1 cellular context compared by ENCODE assay signal in the genomic region with DNA sequence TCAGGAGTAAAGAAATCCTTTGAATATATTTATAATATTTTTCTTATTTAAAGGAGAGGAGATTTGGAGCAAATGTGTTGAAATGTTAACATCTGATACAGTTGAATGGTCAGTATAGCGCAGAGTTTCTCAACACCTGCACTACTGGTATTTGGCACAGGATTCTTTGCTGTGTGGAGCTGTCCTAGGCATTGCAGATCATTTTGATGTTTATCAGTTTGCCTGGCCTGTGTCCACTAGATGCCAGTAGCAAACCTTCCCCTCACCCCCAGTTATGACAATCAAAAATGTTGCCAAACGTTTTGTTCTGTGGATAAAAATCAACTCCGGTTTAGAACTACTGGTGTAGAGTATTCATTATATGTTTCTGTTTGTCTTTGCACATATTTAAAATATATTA.
TF ChIP-seq lines count a peak whose summit lies in the region.

No MANE protein-coding gene starts in this region.

TF ChIP-seq in H1, 55 proteins besides CTCF, POLR2A, EP300 and RAD21:
- TF ChIP-seq CBX8 (IDR thresholded peaks at IDR 0.05; ENCODE audit: borderline replicate concordance, low read depth, low read length) (no peak), RXRA (IDR thresholded peaks at IDR 0.05; ENCODE audit: insufficient read depth, low read depth, low read length) (no peak), JUND (IDR thresholded peaks at IDR 0.05; ENCODE audit: low read length) (no peak), PHF8 (conservative IDR thresholded peaks at IDR 0.05; ENCODE audit: low read depth, low read length) (no peak), BCL11A (IDR thresholded peaks at IDR 0.05; ENCODE audit: low read depth in 2 of 2, low read length in 2 of 2) (no peak), SRF (IDR thresholded peaks at IDR 0.05; ENCODE audit: low read depth, low read length) (no peak), BRCA1 (IDR thresholded peaks at IDR 0.05; ENCODE audit: low read depth, low read length) (no peak), KDM1A (IDR thresholded peaks at IDR 0.05; ENCODE audit: borderline replicate concordance, low read length) (no peak), SAP30 (IDR thresholded peaks at IDR 0.05; ENCODE audit: insufficient read depth, insufficient replicate concordance, low read length) (no peak), FOSL1 (IDR thresholded peaks at IDR 0.05; ENCODE audit: insufficient read depth, low read depth, low read length) (no peak), NANOG (IDR thresholded peaks at IDR 0.05; ENCODE audit: insufficient read depth, low read depth, low read length, poor library complexity, severe bottlenecking) (no peak), CTBP2 (IDR thresholded peaks at IDR 0.05; ENCODE audit: borderline replicate concordance, insufficient read depth, insufficient read length, low read length) (no peak), NRF1 (IDR thresholded peaks at IDR 0.05; ENCODE audit: low read depth, low read length) (no peak), KDM4A (IDR thresholded peaks at IDR 0.05; ENCODE audit: low read depth, low read length, severe bottlenecking) (no peak)
- TF ChIP-seq, protein P1, sequence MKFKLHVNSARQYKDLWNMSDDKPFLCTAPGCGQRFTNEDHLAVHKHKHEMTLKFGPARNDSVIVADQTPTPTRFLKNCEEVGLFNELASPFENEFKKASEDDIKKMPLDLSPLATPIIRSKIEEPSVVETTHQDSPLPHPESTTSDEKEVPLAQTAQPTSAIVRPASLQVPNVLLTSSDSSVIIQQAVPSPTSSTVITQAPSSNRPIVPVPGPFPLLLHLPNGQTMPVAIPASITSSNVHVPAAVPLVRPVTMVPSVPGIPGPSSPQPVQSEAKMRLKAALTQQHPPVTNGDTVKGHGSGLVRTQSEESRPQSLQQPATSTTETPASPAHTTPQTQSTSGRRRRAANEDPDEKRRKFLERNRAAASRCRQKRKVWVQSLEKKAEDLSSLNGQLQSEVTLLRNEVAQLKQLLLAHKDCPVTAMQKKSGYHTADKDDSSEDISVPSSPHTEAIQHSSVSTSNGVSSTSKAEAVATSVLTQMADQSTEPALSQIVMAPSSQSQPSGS (IDR thresholded peaks at IDR 0.05; ENCODE audit: low read length) = no peak
- TF ChIP-seq, protein P2, sequence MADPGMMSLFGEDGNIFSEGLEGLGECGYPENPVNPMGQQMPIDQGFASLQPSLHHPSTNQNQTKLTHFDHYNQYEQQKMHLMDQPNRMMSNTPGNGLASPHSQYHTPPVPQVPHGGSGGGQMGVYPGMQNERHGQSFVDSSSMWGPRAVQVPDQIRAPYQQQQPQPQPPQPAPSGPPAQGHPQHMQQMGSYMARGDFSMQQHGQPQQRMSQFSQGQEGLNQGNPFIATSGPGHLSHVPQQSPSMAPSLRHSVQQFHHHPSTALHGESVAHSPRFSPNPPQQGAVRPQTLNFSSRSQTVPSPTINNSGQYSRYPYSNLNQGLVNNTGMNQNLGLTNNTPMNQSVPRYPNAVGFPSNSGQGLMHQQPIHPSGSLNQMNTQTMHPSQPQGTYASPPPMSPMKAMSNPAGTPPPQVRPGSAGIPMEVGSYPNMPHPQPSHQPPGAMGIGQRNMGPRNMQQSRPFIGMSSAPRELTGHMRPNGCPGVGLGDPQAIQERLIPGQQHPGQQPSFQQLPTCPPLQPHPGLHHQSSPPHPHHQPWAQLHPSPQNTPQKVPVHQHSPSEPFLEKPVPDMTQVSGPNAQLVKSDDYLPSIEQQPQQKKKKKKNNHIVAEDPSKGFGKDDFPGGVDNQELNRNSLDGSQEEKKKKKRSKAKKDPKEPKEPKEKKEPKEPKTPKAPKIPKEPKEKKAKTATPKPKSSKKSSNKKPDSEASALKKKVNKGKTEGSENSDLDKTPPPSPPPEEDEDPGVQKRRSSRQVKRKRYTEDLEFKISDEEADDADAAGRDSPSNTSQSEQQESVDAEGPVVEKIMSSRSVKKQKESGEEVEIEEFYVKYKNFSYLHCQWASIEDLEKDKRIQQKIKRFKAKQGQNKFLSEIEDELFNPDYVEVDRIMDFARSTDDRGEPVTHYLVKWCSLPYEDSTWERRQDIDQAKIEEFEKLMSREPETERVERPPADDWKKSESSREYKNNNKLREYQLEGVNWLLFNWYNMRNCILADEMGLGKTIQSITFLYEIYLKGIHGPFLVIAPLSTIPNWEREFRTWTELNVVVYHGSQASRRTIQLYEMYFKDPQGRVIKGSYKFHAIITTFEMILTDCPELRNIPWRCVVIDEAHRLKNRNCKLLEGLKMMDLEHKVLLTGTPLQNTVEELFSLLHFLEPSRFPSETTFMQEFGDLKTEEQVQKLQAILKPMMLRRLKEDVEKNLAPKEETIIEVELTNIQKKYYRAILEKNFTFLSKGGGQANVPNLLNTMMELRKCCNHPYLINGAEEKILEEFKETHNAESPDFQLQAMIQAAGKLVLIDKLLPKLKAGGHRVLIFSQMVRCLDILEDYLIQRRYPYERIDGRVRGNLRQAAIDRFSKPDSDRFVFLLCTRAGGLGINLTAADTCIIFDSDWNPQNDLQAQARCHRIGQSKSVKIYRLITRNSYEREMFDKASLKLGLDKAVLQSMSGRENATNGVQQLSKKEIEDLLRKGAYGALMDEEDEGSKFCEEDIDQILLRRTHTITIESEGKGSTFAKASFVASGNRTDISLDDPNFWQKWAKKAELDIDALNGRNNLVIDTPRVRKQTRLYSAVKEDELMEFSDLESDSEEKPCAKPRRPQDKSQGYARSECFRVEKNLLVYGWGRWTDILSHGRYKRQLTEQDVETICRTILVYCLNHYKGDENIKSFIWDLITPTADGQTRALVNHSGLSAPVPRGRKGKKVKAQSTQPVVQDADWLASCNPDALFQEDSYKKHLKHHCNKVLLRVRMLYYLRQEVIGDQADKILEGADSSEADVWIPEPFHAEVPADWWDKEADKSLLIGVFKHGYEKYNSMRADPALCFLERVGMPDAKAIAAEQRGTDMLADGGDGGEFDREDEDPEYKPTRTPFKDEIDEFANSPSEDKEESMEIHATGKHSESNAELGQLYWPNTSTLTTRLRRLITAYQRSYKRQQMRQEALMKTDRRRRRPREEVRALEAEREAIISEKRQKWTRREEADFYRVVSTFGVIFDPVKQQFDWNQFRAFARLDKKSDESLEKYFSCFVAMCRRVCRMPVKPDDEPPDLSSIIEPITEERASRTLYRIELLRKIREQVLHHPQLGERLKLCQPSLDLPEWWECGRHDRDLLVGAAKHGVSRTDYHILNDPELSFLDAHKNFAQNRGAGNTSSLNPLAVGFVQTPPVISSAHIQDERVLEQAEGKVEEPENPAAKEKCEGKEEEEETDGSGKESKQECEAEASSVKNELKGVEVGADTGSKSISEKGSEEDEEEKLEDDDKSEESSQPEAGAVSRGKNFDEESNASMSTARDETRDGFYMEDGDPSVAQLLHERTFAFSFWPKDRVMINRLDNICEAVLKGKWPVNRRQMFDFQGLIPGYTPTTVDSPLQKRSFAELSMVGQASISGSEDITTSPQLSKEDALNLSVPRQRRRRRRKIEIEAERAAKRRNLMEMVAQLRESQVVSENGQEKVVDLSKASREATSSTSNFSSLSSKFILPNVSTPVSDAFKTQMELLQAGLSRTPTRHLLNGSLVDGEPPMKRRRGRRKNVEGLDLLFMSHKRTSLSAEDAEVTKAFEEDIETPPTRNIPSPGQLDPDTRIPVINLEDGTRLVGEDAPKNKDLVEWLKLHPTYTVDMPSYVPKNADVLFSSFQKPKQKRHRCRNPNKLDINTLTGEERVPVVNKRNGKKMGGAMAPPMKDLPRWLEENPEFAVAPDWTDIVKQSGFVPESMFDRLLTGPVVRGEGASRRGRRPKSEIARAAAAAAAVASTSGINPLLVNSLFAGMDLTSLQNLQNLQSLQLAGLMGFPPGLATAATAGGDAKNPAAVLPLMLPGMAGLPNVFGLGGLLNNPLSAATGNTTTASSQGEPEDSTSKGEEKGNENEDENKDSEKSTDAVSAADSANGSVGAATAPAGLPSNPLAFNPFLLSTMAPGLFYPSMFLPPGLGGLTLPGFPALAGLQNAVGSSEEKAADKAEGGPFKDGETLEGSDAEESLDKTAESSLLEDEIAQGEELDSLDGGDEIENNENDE (IDR thresholded peaks at IDR 0.05; ENCODE audit: insufficient replicate concordance, low read length) = no peak
- TF ChIP-seq, protein P3, sequence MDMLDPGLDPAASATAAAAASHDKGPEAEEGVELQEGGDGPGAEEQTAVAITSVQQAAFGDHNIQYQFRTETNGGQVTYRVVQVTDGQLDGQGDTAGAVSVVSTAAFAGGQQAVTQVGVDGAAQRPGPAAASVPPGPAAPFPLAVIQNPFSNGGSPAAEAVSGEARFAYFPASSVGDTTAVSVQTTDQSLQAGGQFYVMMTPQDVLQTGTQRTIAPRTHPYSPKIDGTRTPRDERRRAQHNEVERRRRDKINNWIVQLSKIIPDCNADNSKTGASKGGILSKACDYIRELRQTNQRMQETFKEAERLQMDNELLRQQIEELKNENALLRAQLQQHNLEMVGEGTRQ (IDR thresholded peaks at IDR 0.05; ENCODE audit: low read length) = no peak
